In genomic region chr15:47374222-47374621, GRCh38 we compare ENCODE assay signal across 13 cellular contexts.
DNase-seq lines count a peak whose midpoint lies in the region; ATAC-seq, FAIRE-seq and TF ChIP-seq lines count a peak whose summit lies in the region.
"Had no signal": no experiment of that assay in that cellular context is flagged by ENCODE, and none has a peak within 500 bp of the region (broad histone marks: within the 10 kb centered on the region; RNA-seq: fewer than 3 reads in every experiment).

No MANE protein-coding gene starts in this region.

- no peak for FAIRE-seq in endothelial cell of umbilical vein (lab: Jason Lieb, UNC)
- FAIRE-seq: colon, GM18507 had no signal

- H3K27me3 ChIP-seq in cardiac muscle cell (no peaks in the 10 kb centered on the region), endothelial cell of umbilical vein (ENCODE audit: control insufficient read depth in 2 of 2, insufficient read depth in 2 of 2, low read length in 2 of 2) (no peaks in the 10 kb centered on the region), upper lobe of right lung (no peaks in the 10 kb centered on the region)
- H3K27me3 ChIP-seq: neutrophil had no signal

- intact Hi-C loops in Right ventricle myocardium superior (cut with DNase I), result no loop called here
- intact Hi-C loops in endothelial cell of umbilical vein (cut with micrococcal nuclease), result loop anchor here (1.0 to 10.0 kb wide), 5 partner anchors 97 to 615 kb away; no protein-coding TSS in a partner anchor
- intact Hi-C loops in upper lobe of right lung (cut with DNase I), result no loop called here

- BruUV-seq in endothelial cell of umbilical vein (replicated peaks; lab: Mats Ljungman, UMichigan), result no TSS peak

- POLR2A ChIA-PET in endothelial cell of umbilical vein (lab: Charles Lee), result interaction anchor here (0.7 kb wide), 1 partner anchor 233 kb away, joined by 3 read pairs; no protein-coding TSS in a partner anchor

- DNase-seq in cardiac muscle cell (ENCODE audit: low read depth in 1 of 2, low spot score in 1 of 2), result peak; percentile 32 to 53
- no peak for DNase-seq in Right ventricle myocardium superior
- peak; percentile 19 for DNase-seq in NCI-H748 treated with DMSO at 0.1 percent for 48 hours (lab: John Stamatoyannopoulos, UW)
- peak; percentile 52 for DNase-seq in endothelial cell of umbilical vein (ENCODE audit: low read depth, low spot score)
- no peak for DNase-seq in upper lobe of right lung
- DNase-seq in kidney glomerular epithelial cell (lab: John Stamatoyannopoulos, UW), result no peak
- DNase-seq in HUDEP-2 (lab: John Stamatoyannopoulos, UW; ENCODE audit: unreplicated experiment in 76 of 76), result no peak
- DNase-seq: NCI-H146, T-helper 1 cell had no signal

- peak; percentile 56 for TF ChIP-seq CTCF in cardiac muscle cell (IDR thresholded peaks at IDR 0.05; ENCODE audit: low read depth, low read length)
- TF ChIP-seq CTCF in endothelial cell of umbilical vein (IDR thresholded peaks at IDR 0.05; ENCODE audit: extremely low read depth in 1 of 2, insufficient read depth in 1 of 2, low read depth in 1 of 2, low read length in 2 of 2), result peak; percentile 36 to 49
- peak; percentile 5 for TF ChIP-seq CTCF in upper lobe of right lung (IDR thresholded peaks at IDR 0.05)

- no peak overlapping the region for H2AFZ ChIP-seq in endothelial cell of umbilical vein (ENCODE audit: low read depth, low read length)

- no peak for TF ChIP-seq POLR2A in endothelial cell of umbilical vein (IDR thresholded peaks at IDR 0.05; ENCODE audit: low read depth, low read length)

- H3K36me3 ChIP-seq in cardiac muscle cell (no peaks in the 10 kb centered on the region), endothelial cell of umbilical vein (ENCODE audit: control insufficient read depth in 2 of 2, extremely low read depth in 1 of 2, insufficient read depth in 2 of 2, low read length in 2 of 2) (no peaks in the 10 kb centered on the region), upper lobe of right lung (no peaks in the 10 kb centered on the region)
- H3K36me3 ChIP-seq: neutrophil had no signal

- H3K9me3 ChIP-seq in cardiac muscle cell (ENCODE audit: low read depth) (no peaks in the 10 kb centered on the region), endothelial cell of umbilical vein (replicated peaks; ENCODE audit: control insufficient read depth, insufficient read depth, low read length) (no peaks in the 10 kb centered on the region), upper lobe of right lung (no peaks in the 10 kb centered on the region)
- H3K9me3 ChIP-seq: neutrophil had no signal

- H4K20me1 ChIP-seq in endothelial cell of umbilical vein (replicated peaks; ENCODE audit: control insufficient read depth, extremely low read depth, insufficient read depth, low read length), result no peaks in the 10 kb centered on the region

- dilution Hi-C loops in endothelial cell of umbilical vein (cut with MboI; ENCODE audit: extremely low pct_ligation_motif_present, low sequenced_read_pairs), result no loop called here

- CTCF ChIA-PET in endothelial cell of umbilical vein (lab: Charles Lee), result interaction anchor here (0.6 to 3.6 kb wide), 50 partner anchors 10 to 1673 kb away, joined by 3 to 43 read pairs (median 4); partner anchors contain the start of gene SEMA6D

- peaks cover 9% of the 10 kb centered on the region for H3K4me1 ChIP-seq in cardiac muscle cell (ENCODE audit: low read depth)
- no peaks in the 10 kb centered on the region for H3K4me1 ChIP-seq in endothelial cell of umbilical vein (ENCODE audit: control insufficient read depth, extremely low read depth, insufficient read depth, low read length)
- H3K4me1 ChIP-seq in upper lobe of right lung, result no peaks in the 10 kb centered on the region

- H3K9me1 ChIP-seq in endothelial cell of umbilical vein (replicated peaks; ENCODE audit: control insufficient read depth, extremely low read depth, insufficient read depth, low read length), result no peaks in the 10 kb centered on the region

- H3K4me2 ChIP-seq in endothelial cell of umbilical vein (ENCODE audit: insufficient read depth, low read length), result no peak overlapping the region

- H3K27ac ChIP-seq in cardiac muscle cell (no peak overlapping the region), endothelial cell of umbilical vein (ENCODE audit: insufficient read depth, low read depth, low read length) (no peak overlapping the region), upper lobe of right lung (no peak overlapping the region)
- H3K27ac ChIP-seq: neutrophil had no signal

- no peak overlapping the region for H3K9ac ChIP-seq in endothelial cell of umbilical vein (replicated peaks; ENCODE audit: extremely low read depth, insufficient read depth, low read length)

- ATAC-seq in Right ventricle myocardium superior (ENCODE audit: poor library complexity) (no peak), upper lobe of right lung (no peak), GM21367 (IDR thresholded peaks at IDR 0.05; ENCODE audit: unreplicated experiment) (no peak)

- H3K4me3 ChIP-seq in cardiac muscle cell (no peak overlapping the region), endothelial cell of umbilical vein (replicated peaks in 1 of 3; ENCODE audit: insufficient read depth in 1 of 3, low read depth in 1 of 3, low read length in 3 of 3) (no peak overlapping the region), upper lobe of right lung (no peak overlapping the region)

- no peaks in the 10 kb centered on the region for H3K79me2 ChIP-seq in endothelial cell of umbilical vein (ENCODE audit: control insufficient read depth, insufficient read depth, low read length)

TF ChIP-seq in endothelial cell of umbilical vein, 7 proteins besides CTCF, POLR2A, EP300 and RAD21:
- TF ChIP-seq EZH2 (IDR thresholded peaks at IDR 0.05; ENCODE audit: borderline replicate concordance, low read depth, low read length, severe bottlenecking) (no peak), MYC (IDR thresholded peaks at IDR 0.05; ENCODE audit: low read depth, low read length) (no peak), GATA2 (IDR thresholded peaks at IDR 0.05; ENCODE audit: insufficient read depth, insufficient read length, low read depth, low read length) (no peak), FOS (IDR thresholded peaks at IDR 0.05; ENCODE audit: borderline replicate concordance, insufficient read depth, low read length) (no peak), POLR2AphosphoS5 (IDR thresholded peaks at IDR 0.05; ENCODE audit: insufficient read depth, low read depth, low read length) (no peak), JUN (IDR thresholded peaks at IDR 0.05; ENCODE audit: borderline replicate concordance, insufficient read depth, insufficient read length, low read depth) (no peak), MAX (IDR thresholded peaks at IDR 0.05; ENCODE audit: insufficient read depth, insufficient read length) (no peak)
TF ChIP-seq in endothelial cell of umbilical vein: peak in this region for 0.

Comparison
In these comparisons a context has a peak if more than half of its experiments do, and no peak if none do; other contexts are left out.
1. DNase-seq: peak in cardiac muscle cell (2 of 2), NCI-H748 treated with DMSO at 0.1 percent for 48 hours (single experiment) and endothelial cell of umbilical vein (single experiment); none in Right ventricle myocardium superior (single experiment), upper lobe of right lung (single experiment), kidney glomerular epithelial cell (single experiment) and HUDEP-2 (0 of 76).
2. CTCF ChIP-seq: peak in every context shown above with its lines; median percentile 56 in cardiac muscle cell; 42 in endothelial cell of umbilical vein; 5 in upper lobe of right lung.